18 cellular contexts compared by ENCODE assay signal in the genomic region with DNA sequence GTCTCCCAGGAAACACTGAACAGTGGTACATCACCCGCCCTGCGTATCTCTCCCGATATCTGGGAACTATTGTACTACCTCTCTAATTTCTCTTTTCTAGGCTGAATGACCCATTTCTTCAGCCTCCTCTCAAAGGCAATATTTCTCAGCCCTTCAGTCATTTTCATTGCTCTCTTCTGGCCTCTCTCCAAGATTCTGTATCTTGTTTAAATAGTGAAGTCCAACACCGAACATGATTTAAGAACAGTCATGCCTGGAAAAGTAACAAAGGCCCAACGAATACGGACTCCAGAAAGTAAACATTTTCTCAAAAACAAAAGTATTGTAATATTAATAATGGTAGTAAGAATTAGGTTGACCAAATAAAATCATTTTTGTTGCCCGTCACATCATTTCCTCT.
DNase-seq lines count a peak whose midpoint lies in the region; ATAC-seq and TF ChIP-seq lines count a peak whose summit lies in the region.
"Had no signal": no experiment of that assay in that cellular context is flagged by ENCODE, and none has a peak within 500 bp of the region (broad histone marks: within the 10 kb centered on the region; RNA-seq: fewer than 3 reads in every experiment).

No MANE protein-coding gene starts in this region.

- in situ Hi-C loops in transverse colon (cut with MboI; ENCODE audit: low pct_ligation_motif_present in 1 of 4, low pct_unique_long_range_greater_than_20kb in 1 of 4, low sequenced_read_pairs in 3 of 4) = loop anchor here (25.0 kb wide), 3 partner anchors 209 to 359 kb away; a partner anchor contains a TSS

- no peak for TF ChIP-seq POLR2A in transverse colon (IDR thresholded peaks at IDR 0.05)

- H3K4me2 ChIP-seq in hepatocyte = peak overlapping the region; percentile 11
- H3K4me2 ChIP-seq: KMS-11 had no signal

- H2AFZ ChIP-seq in hepatocyte = no peak overlapping the region
- H2AFZ ChIP-seq: GM23248 had no signal

- H3K27me3 ChIP-seq in left ventricle myocardium inferior (ENCODE audit: low read depth) (no peaks in the 10 kb centered on the region), hepatocyte (no peaks in the 10 kb centered on the region), transverse colon (no peaks in the 10 kb centered on the region)

- H3K9me2 ChIP-seq in hepatocyte (replicated peaks; ENCODE audit: insufficient read depth) = no peaks in the 10 kb centered on the region

- DNase-seq in left ventricle myocardium inferior = no peak
- no peak for DNase-seq in left cardiac atrium
- DNase-seq in hepatocyte (ENCODE audit: low spot score) = peak; percentile 21
- no peak for DNase-seq in transverse colon
- DNase-seq in GM20000 (ENCODE audit: low spot score) = no peak
- DNase-seq in NCI-H345 treated with DMSO at 0.1 percent for 48 hours (lab: John Stamatoyannopoulos, UW; ENCODE audit: unreplicated experiment) = no peak
- DNase-seq: DMS 273 treated with DMSO at 0.1 percent for 48 hours, GF-D8, GM23248, NCI-H1436, NCI-H2029 treated with DMSO at 0.1 percent for 48 hours, NCI-H510A had no signal

- no peak for TF ChIP-seq EP300 in transverse colon (IDR thresholded peaks at IDR 0.05; ENCODE audit: low read depth)

- H3K9me3 ChIP-seq in left ventricle myocardium inferior (replicated peaks) (no peaks in the 10 kb centered on the region), hepatocyte (ENCODE audit: low read depth) (no peaks in the 10 kb centered on the region), transverse colon (no peaks in the 10 kb centered on the region)

- no peaks in the 10 kb centered on the region for H4K20me1 ChIP-seq in hepatocyte (ENCODE audit: insufficient read depth, poor library complexity, severe bottlenecking)

- H3K36me3 ChIP-seq in left ventricle myocardium inferior (peaks cover 9% of the 10 kb centered on the region), hepatocyte (replicated peaks; ENCODE audit: insufficient read depth, low read depth) (no peaks in the 10 kb centered on the region), transverse colon (peaks cover 0 to 4% (median 0%) of the 10 kb centered on the region in 4 donors)

- WGBS in hepatocyte (ENCODE audit: low lambda C conversion rate, missing lambda C conversion rate) = 69% methylated on average over 7 of the region's 7 CpGs
- WGBS in transverse colon (ENCODE audit: low coverage in 1 of 2), 2 donors = 19 to 40% methylated on average over 5 to 7 of the region's 7 CpGs

- peaks cover 25% of the 10 kb centered on the region for H3K4me1 ChIP-seq in left ventricle myocardium inferior
- peaks cover 8% of the 10 kb centered on the region for H3K4me1 ChIP-seq in hepatocyte (ENCODE audit: insufficient read depth)
- peaks cover 8 to 21% (median 13%) of the 10 kb centered on the region in 4 donors for H3K4me1 ChIP-seq in transverse colon

- H3K9me3 Mint-ChIP-seq in nephron = no peaks in the 10 kb centered on the region
- H3K9me3 Mint-ChIP-seq: CD14-positive monocyte had no signal

- peak overlapping the region; percentile 54 to 97 (median 86) for H3K27ac Mint-ChIP-seq in nephron

- H3K4me3 ChIP-seq in left ventricle myocardium inferior (no peak overlapping the region), hepatocyte (no peak overlapping the region), transverse colon (no peak overlapping the region)
- H3K4me3 ChIP-seq: GM23248 had no signal

- H3K79me2 ChIP-seq in hepatocyte = peaks cover 15% of the 10 kb centered on the region

- no peaks in the 10 kb centered on the region for H3K27me3 Mint-ChIP-seq in nephron (ENCODE audit: low read depth)

- intact Hi-C loops in left ventricle myocardium inferior (cut with micrococcal nuclease) (no loop called here), left cardiac atrium (cut with DNase I) (no loop called here), transverse colon (cut with DNase I; ENCODE audit: low total_unique reads) (no loop called here)

- H3K27ac ChIP-seq in left ventricle myocardium inferior (replicated peaks) (peak overlapping the region; percentile 53), hepatocyte (peak overlapping the region; percentile 50), transverse colon (peak overlapping the region; percentile 29 to 56 (median 44))
- H3K27ac ChIP-seq: GM23248, KMS-11 had no signal

- TF ChIP-seq CTCF in left ventricle myocardium inferior (IDR thresholded peaks at IDR 0.05; ENCODE audit: borderline replicate concordance) (no peak), hepatocyte (IDR thresholded peaks at IDR 0.05; ENCODE audit: poor library complexity) (no peak), nephron (IDR thresholded peaks at IDR 0.05; ENCODE audit: unreplicated experiment in 3 of 3) (no peak), transverse colon (IDR thresholded peaks at IDR 0.05) (no peak), GM20000 (IDR thresholded peaks at IDR 0.05; ENCODE audit: extremely low read depth, missing control alignments) (no peak)

- ATAC-seq in left cardiac atrium = no peak
- ATAC-seq in HG03039 (IDR thresholded peaks at IDR 0.05; ENCODE audit: unreplicated experiment) = no peak
- ATAC-seq: HCT116, Panc1 had no signal

- no peak overlapping the region for H3K4me3 Mint-ChIP-seq in nephron
- H3K4me3 Mint-ChIP-seq: CD14-positive monocyte had no signal

- peaks cover 25% of the 10 kb centered on the region for H3K4me1 Mint-ChIP-seq in nephron

- H3K36me3 Mint-ChIP-seq in nephron (ENCODE audit: low read depth) = peaks cover 21% of the 10 kb centered on the region
